In the genomic region with DNA sequence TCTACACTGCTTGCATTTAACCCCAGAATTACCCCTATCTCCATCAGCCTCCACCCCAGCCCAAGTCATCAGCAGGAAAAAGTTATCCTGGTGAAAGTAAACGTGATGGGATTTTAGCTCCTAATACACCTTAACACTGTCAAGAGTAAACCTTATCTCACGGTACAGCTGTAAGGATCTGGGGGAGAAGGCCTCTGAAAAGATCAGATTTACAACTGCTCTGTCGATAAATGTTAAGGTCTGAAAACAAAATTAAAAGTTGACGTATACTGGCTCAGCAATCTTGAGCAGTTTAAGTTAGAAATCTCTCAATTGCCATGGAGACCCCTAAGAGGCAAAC, we compare ENCODE assay signal across 12 cellular contexts. TPM values are rescaled to one million over a fixed set of nuclear protein-coding genes. Genes with fewer than 3 reads are reported as not detected.
A peak's percentile ranks its signal among the peaks of the same experiment; 100 is the strongest.
DNase-seq lines count a peak whose midpoint lies in the region; ATAC-seq, FAIRE-seq and TF ChIP-seq lines count a peak whose summit lies in the region.
"Had no signal": no experiment of that assay in that cellular context is flagged by ENCODE, and none has a peak within 500 bp of the region (broad histone marks: within the 10 kb centered on the region; RNA-seq: fewer than 3 reads in every experiment).

No MANE protein-coding gene starts in this region.

- ATAC-seq in psoas muscle (no peak), HG02852 (IDR thresholded peaks at IDR 0.05; ENCODE audit: unreplicated experiment) (no peak)

- H3K27ac ChIP-seq in adrenal gland (peak overlapping the region; percentile 81 to 88 (median 86)), psoas muscle (peak overlapping the region; percentile 63)
- H3K27ac ChIP-seq: KMS-11 had no signal

- TF ChIP-seq CTCF in adrenal gland (IDR thresholded peaks at IDR 0.05) (no peak), psoas muscle (IDR thresholded peaks at IDR 0.05) (no peak)

- peak; percentile 61 for FAIRE-seq in GM19239 (lab: Jason Lieb, UNC)

- no peak for DNase-seq in GM19239 (ENCODE audit: insufficient read length, low spot score)
- DNase-seq in adrenal gland: no peak
- DNase-seq in psoas muscle: no peak
- DNase-seq in NCI-H2227 treated with DMSO at 0.1 percent for 48 hours (lab: John Stamatoyannopoulos, UW): no peak
- no peak for DNase-seq in posterior vena cava (ENCODE audit: low spot score)
- no peak for DNase-seq in NCI-H748 treated with DMSO at 0.1 percent for 48 hours (lab: John Stamatoyannopoulos, UW)
- DNase-seq: activated gamma-delta T cell, DMS 273 treated with DMSO at 0.1 percent for 48 hours, tibial artery had no signal

- H3K27me3 ChIP-seq in adrenal gland: no peaks in the 10 kb centered on the region
- H3K27me3 ChIP-seq in iPS-15b (ENCODE audit: control insufficient read depth, insufficient read depth, low read length): peaks cover 65% of the 10 kb centered on the region
- H3K27me3 ChIP-seq in psoas muscle (ENCODE audit: insufficient read depth in 3 of 3, low read length in 2 of 3): peaks cover 5 to 24% (median 13%) of the 10 kb centered on the region in 3 donors

- 26 to 71% (median 37%) methylated on average over 4 of the region's 4 CpGs for WGBS in adrenal gland, 4 donors
- WGBS in psoas muscle, 3 donors: 75 to 77% (median 75%) methylated on average over 4 of the region's 4 CpGs

- intact Hi-C loops in adrenal gland (cut with DNase I): loop anchor here (5.0 kb wide), 1 partner anchor 284 kb away; the partner anchor contains the start of gene HOXA5 (in 2 of the 2)
- intact Hi-C loops in psoas muscle (cut with DNase I): loop anchor here (5.0 to 10.0 kb wide), 2 partner anchors 284 to 483 kb away; partner anchors contain the start of gene HOXA5 (in 1 of the 2)
- intact Hi-C loops in posterior vena cava (cut with DNase I): loop anchor here in 1 of 2 donors (5.0 kb wide), 1 partner anchor 239 kb away; the partner anchor contains the start of gene HOXA1

- H3K36me3 ChIP-seq in adrenal gland (replicated peaks in 1 of 2) (no peaks in the 10 kb centered on the region), iPS-15b (ENCODE audit: control insufficient read depth, insufficient read depth, low read length) (no peaks in the 10 kb centered on the region), psoas muscle (ENCODE audit: insufficient read depth in 1 of 2, low read depth in 1 of 2) (no peaks in the 10 kb centered on the region)
- H3K36me3 ChIP-seq: tibial artery had no signal

- H3K4me1 ChIP-seq in adrenal gland (replicated peaks in 1 of 2): peaks cover 14 to 47% of the 10 kb centered on the region in 2 donors
- H3K4me1 ChIP-seq in iPS-15b (ENCODE audit: control insufficient read depth, insufficient read depth, low read length): peaks cover 16% of the 10 kb centered on the region
- H3K4me1 ChIP-seq in psoas muscle: peaks cover 10% of the 10 kb centered on the region

- peak overlapping the region in 1 of 4 donors; percentile 47 for H3K4me3 ChIP-seq in adrenal gland
- H3K4me3 ChIP-seq in iPS-15b (ENCODE audit: low read depth, low read length): peak overlapping the region; percentile 43
- H3K4me3 ChIP-seq in psoas muscle: peak overlapping the region; percentile 54

- TF ChIP-seq POLR2A in adrenal gland (IDR thresholded peaks at IDR 0.05): no peak

- no peak overlapping the region for H3K9ac ChIP-seq in iPS-15b (ENCODE audit: low read depth, low read length)
- H3K9ac ChIP-seq: KMS-11 had no signal

- H3K9me3 ChIP-seq in adrenal gland (replicated peaks in 1 of 3): no peaks in the 10 kb centered on the region
- H3K9me3 ChIP-seq in iPS-15b (ENCODE audit: control insufficient read depth, insufficient read depth, low read length): no peaks in the 10 kb centered on the region
- H3K9me3 ChIP-seq in psoas muscle: no peaks in the 10 kb centered on the region
- H3K9me3 ChIP-seq: tibial artery had no signal

RNA-seq across cellular contexts. Expression of gene SKAP2, which starts 6.2 kb away (rescaled TPM):
- total RNA-seq in adrenal gland (100 to 1,000 TPM in 1 of 8 donors, 10 to 100 TPM in 7; 27.0 to 123 (median 58.3) TPM), psoas muscle (10 to 100 TPM in 2 of 4 donors, 1 to 10 TPM in 2; 8.2 to 19.4 (median 10.5) TPM), posterior vena cava (10 to 100 TPM; 40.9 to 48.8 TPM)
- polyA plus RNA-seq in adrenal gland (10 to 100 TPM in 2 of 3 donors, 1 to 10 TPM in 1; 7.3 to 73.5 (median 14.4) TPM), psoas muscle (1 to 10 TPM; 3.2 to 9.5 (median 5.6) TPM)
